Comparison of ENCODE assay signal across 8 cellular contexts in the genomic region with DNA sequence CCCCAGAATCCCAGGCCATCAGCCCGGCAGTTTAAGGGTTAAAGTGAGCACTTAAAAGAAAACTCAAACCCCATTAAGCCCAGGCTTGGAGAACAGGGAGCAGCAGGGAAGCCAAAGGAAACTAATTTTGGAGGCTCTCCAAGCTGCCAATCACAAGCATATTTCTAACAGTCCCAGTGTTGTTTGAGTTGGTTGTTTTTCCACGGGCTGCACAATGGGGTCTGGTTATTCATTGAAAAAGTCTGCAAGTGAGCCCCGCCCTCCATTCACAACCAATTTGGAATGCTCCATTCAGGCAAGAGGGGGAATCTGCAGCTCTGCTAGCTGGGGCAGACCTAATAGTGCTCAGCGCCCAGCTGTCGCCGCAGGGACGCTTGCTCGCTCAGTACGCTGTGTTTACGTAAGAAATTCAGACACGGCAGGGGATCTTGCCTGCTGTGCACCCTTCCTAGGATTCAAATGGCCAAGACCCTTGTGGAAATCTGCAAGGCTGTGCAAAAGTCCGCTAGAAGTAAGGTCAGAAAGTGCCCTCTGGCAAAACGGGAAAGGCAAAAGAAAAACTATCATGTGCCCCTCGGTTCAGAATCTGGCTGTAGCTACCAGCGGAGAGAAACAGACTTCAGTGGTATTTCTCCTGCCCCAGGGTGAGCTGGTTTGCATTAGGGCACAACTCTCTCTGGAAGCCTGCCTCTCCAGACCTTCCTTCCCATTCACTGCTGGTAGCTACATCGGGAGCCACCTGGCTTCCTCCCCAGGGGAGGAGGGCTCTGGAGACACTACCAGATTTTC.
DNase-seq lines count a peak whose midpoint lies in the region; ATAC-seq and TF ChIP-seq lines count a peak whose summit lies in the region.

No MANE protein-coding gene starts in this region.

- no peaks in the 10 kb centered on the region for H3K9me3 Mint-ChIP-seq in nephron progenitor cell

- H3K36me3 ChIP-seq in WERI-Rb-1 = no peaks in the 10 kb centered on the region

- DNase-seq in DMS 273 (lab: John Stamatoyannopoulos, UW; ENCODE audit: unreplicated experiment) (peak; percentile 99), NCI-H128 (lab: John Stamatoyannopoulos, UW; ENCODE audit: unreplicated experiment) (peak; percentile 97), WERI-Rb-1 (peak; percentile 80), foreskin melanocyte (peak; percentile 100), nephron progenitor cell (peak; percentile 71), KG1 (lab: John Stamatoyannopoulos, UW) (no peak), T1000 (lab: John Stamatoyannopoulos, UW) (no peak)

- H3K27ac Mint-ChIP-seq in nephron progenitor cell = peak overlapping the region; percentile 96

- TF ChIP-seq CTCF in WERI-Rb-1 (IDR thresholded peaks at IDR 0.05; ENCODE audit: low read depth, low read length) (no peak), nephron progenitor cell (IDR thresholded peaks at IDR 0.05) (no peak)

- no peak for ATAC-seq in GM21529 (IDR thresholded peaks at IDR 0.05; ENCODE audit: unreplicated experiment)

- peaks cover 95% of the 10 kb centered on the region for H3K4me1 Mint-ChIP-seq in nephron progenitor cell

- no peaks in the 10 kb centered on the region for H3K27me3 ChIP-seq in WERI-Rb-1 (ENCODE audit: insufficient read depth, low read depth, severe bottlenecking)

- H3K9me3 ChIP-seq in WERI-Rb-1 (ENCODE audit: severe bottlenecking) = no peaks in the 10 kb centered on the region

- peak overlapping the region; percentile 35 for H3K4me3 ChIP-seq in WERI-Rb-1 (ENCODE audit: low read depth, low read length)

- H3K36me3 Mint-ChIP-seq in nephron progenitor cell (ENCODE audit: low read depth) = peaks cover 40% of the 10 kb centered on the region

- peak overlapping the region; percentile 87 for H3K4me3 Mint-ChIP-seq in nephron progenitor cell

- H3K27ac ChIP-seq in WERI-Rb-1 = no peak overlapping the region

- H3K27me3 Mint-ChIP-seq in nephron progenitor cell (ENCODE audit: low read depth, poor library complexity) = peaks cover under 1% of the 10 kb centered on the region

Comparison
In these comparisons a context has a peak if more than half of its experiments do, and no peak if none do; other contexts are left out.
1. DNase-seq: peak in DMS 273 (single experiment), NCI-H128 (single experiment), WERI-Rb-1 (single experiment), foreskin melanocyte (single experiment) and nephron progenitor cell (single experiment); none in KG1 (single experiment) and T1000 (single experiment).